In genomic region chr7:157386979-157387800, GRCh38 we compare ENCODE assay signal across 8 cellular contexts. TPM values are rescaled to one million over a fixed set of nuclear protein-coding genes. Genes with fewer than 3 reads are reported as not detected.
DNase-seq lines count a peak whose midpoint lies in the region; ATAC-seq and TF ChIP-seq lines count a peak whose summit lies in the region.

No MANE protein-coding gene starts in this region.

- dilution Hi-C loops in IMR-90 (cut with HindIII; ENCODE audit: low sequenced_read_pairs, unreplicated experiment) = no loop called here

- H2AK9ac ChIP-seq in IMR-90 (replicated peaks; ENCODE audit: low read depth, low read length, poor library complexity) = peak overlapping the region; percentile 55

- no peak overlapping the region for H3K4me2 ChIP-seq in IMR-90 (ENCODE audit: low read depth, low read length)

- TF ChIP-seq EP300 in gastroesophageal sphincter (IDR thresholded peaks at IDR 0.05) (no peak), ovary (IDR thresholded peaks at IDR 0.05) (no peak)

- POLR2A ChIA-PET in IMR-90 (lab: Charles Lee; ENCODE audit: unreplicated experiment) = no interaction called here

- H2AK5ac ChIP-seq in IMR-90 (ENCODE audit: low read depth, low read length) = peak overlapping the region; percentile 20; the same call in 1 of the 2 replicates

- H2BK5ac ChIP-seq in IMR-90 (ENCODE audit: low read depth, low read length, poor library complexity, severe bottlenecking) = peak overlapping the region; percentile 36

- H3K18ac ChIP-seq in IMR-90 (ENCODE audit: low read depth, low read length) = no peak overlapping the region

- TF ChIP-seq CTCF in IMR-90 (conservative IDR thresholded peaks at IDR 0.05; ENCODE audit: low read depth, low read length) = peak; percentile 88
- peak; percentile 96 for TF ChIP-seq CTCF in RWPE2 (IDR thresholded peaks at IDR 0.05; ENCODE audit: poor library complexity, severe bottlenecking)
- peak; percentile 88 to 92 (median 89) for TF ChIP-seq CTCF in gastroesophageal sphincter (IDR thresholded peaks at IDR 0.05)
- peak; percentile 64 to 83 (median 68) for TF ChIP-seq CTCF in ovary (IDR thresholded peaks at IDR 0.05)
- peak; percentile 80 to 85 for TF ChIP-seq CTCF in tibial artery (IDR thresholded peaks at IDR 0.05)

- CTCF ChIA-PET in IMR-90 (lab: Yijun Ruan, JAX) = interaction anchor here (0.6 to 1.8 kb wide), 6 partner anchors 9 to 144 kb away, joined by 3 to 8 read pairs (median 4); no protein-coding TSS in a partner anchor

- no peak overlapping the region for H4K5ac ChIP-seq in IMR-90 (ENCODE audit: low read depth, low read length)

- H3K4me1 ChIP-seq in IMR-90 (ENCODE audit: control insufficient read depth, insufficient read depth, low read length) (no peaks in the 10 kb centered on the region), RWPE2 (ENCODE audit: insufficient read depth, poor library complexity, severe bottlenecking) (peaks cover 6% of the 10 kb centered on the region), gastroesophageal sphincter (peaks cover 0 to 15% (median 2%) of the 10 kb centered on the region in 3 donors), ovary (ENCODE audit: insufficient read depth) (peaks cover 3% of the 10 kb centered on the region), tibial artery (peaks cover 0 to 7% (median 7%) of the 10 kb centered on the region in 4 donors)

- no peak for TF ChIP-seq POLR2A in IMR-90 (IDR thresholded peaks at IDR 0.05; ENCODE audit: low read depth, low read length)
- TF ChIP-seq POLR2A in gastroesophageal sphincter (IDR thresholded peaks at IDR 0.05) = no peak
- TF ChIP-seq POLR2A in ovary (IDR thresholded peaks at IDR 0.05) = no peak

- peak overlapping the region in 1 of 2 experiments; percentile 35; a peak in 2 of 4 replicates for H4K8ac ChIP-seq in IMR-90 (ENCODE audit: low read depth in 2 of 2, low read length in 2 of 2)

- H3K4me3 Mint-ChIP-seq in activated T-helper 2 cell treated with anti-CD3 and anti-CD28 coated beads, Interferon-gamma antibody, Interleukin-2, Interleukin-4, amounts not matched to agents 10 μg/mL and 5 μg/mL and 100 μg/mL, durations not matched to agents 14 hours and 24 hours and 36 hours (ENCODE audit: low read depth) = no peak overlapping the region

- peak overlapping the region; percentile 25 for H3K4ac ChIP-seq in IMR-90 (ENCODE audit: low read depth, low read length)

- 61% methylated on average over 5 of the region's 23 CpGs; no CpG with 5 or more reads in 1 of the 2 experiments for WGBS in IMR-90 (ENCODE audit: extremely low coverage in 2 of 2, insufficient read length in 1 of 2), 2 experiments
- 24 to 45% methylated on average over 10 to 23 of the region's 23 CpGs for WGBS in gastroesophageal sphincter (ENCODE audit: low coverage in 1 of 2), 2 donors
- WGBS in ovary, 3 donors = 17 to 34% (median 25%) methylated on average over 23 of the region's 23 CpGs

- peak overlapping the region; percentile 55 for H3K27ac Mint-ChIP-seq in activated T-helper 2 cell treated with anti-CD3 and anti-CD28 coated beads, Interferon-gamma antibody, Interleukin-2, Interleukin-4, amounts not matched to agents 10 μg/mL and 5 μg/mL and 100 μg/mL, durations not matched to agents 14 hours and 24 hours and 36 hours

- peak; percentile 95 for DNase-seq in DMS53 (lab: John Stamatoyannopoulos, UW)
- DNase-seq in IMR-90 = peak; percentile 86
- DNase-seq in RWPE2 (ENCODE audit: low spot score) = no peak
- peak; percentile 79 for DNase-seq in activated T-helper 2 cell treated with anti-CD3 and anti-CD28 coated beads, Interferon-gamma antibody, Interleukin-2, Interleukin-4, amounts not matched to agents 10 μg/mL and 5 μg/mL and 100 μg/mL, durations not matched to agents 14 hours and 24 hours and 36 hours (ENCODE audit: low spot score)
- peak; percentile 80 to 90 (median 84) for DNase-seq in ovary
- DNase-seq in tibial artery = peak; percentile 82 to 87

- in situ Hi-C loops in IMR-90 (cut with MboI; ENCODE audit: low sequenced_read_pairs) = loop anchor here (25.0 kb wide), 1 partner anchor 425 kb away; no protein-coding TSS in a partner anchor

- H3K9ac ChIP-seq in IMR-90 (ENCODE audit: low read depth, low read length) = no peak overlapping the region

- H3K9me3 ChIP-seq in IMR-90 (ENCODE audit: control insufficient read depth, insufficient read depth, low read length) (no peaks in the 10 kb centered on the region), RWPE2 (ENCODE audit: severe bottlenecking) (no peaks in the 10 kb centered on the region), gastroesophageal sphincter (no peaks in the 10 kb centered on the region), ovary (no peaks in the 10 kb centered on the region), tibial artery (no peaks in the 10 kb centered on the region)

- no peak overlapping the region for H2AFZ ChIP-seq in IMR-90 (replicated peaks; ENCODE audit: low read length, poor library complexity)

- H3K23ac ChIP-seq in IMR-90 (ENCODE audit: low read depth, low read length) = no peak overlapping the region

- peaks cover 54 to 79% of the 10 kb centered on the region in 2 experiments for H3K79me1 ChIP-seq in IMR-90 (ENCODE audit: low read depth in 1 of 2, low read length in 2 of 2)

- H3K27me3 Mint-ChIP-seq in activated T-helper 2 cell treated with anti-CD3 and anti-CD28 coated beads, Interferon-gamma antibody, Interleukin-2, Interleukin-4, amounts not matched to agents 10 μg/mL and 5 μg/mL and 100 μg/mL, durations not matched to agents 14 hours and 24 hours and 36 hours (ENCODE audit: low read depth) = no peaks in the 10 kb centered on the region

- H3K14ac ChIP-seq in IMR-90 (replicated peaks; ENCODE audit: low read depth, low read length) = no peak overlapping the region

- H3K9me1 ChIP-seq in IMR-90 (ENCODE audit: insufficient read depth, low read length) = peaks cover 22% of the 10 kb centered on the region

- intact Hi-C loops in IMR-90 (cut with micrococcal nuclease) = no loop called here
- intact Hi-C loops in activated T-helper 2 cell treated with anti-CD3 and anti-CD28 coated beads, Interferon-gamma antibody, Interleukin-2, Interleukin-4, amounts not matched to agents 10 μg/mL and 5 μg/mL and 100 μg/mL, durations not matched to agents 14 hours and 24 hours and 36 hours (cut with micrococcal nuclease) = loop anchor here (1.0 to 5.0 kb wide), 2 partner anchors 49 to 75 kb away; no protein-coding TSS in a partner anchor
- intact Hi-C loops in ovary (cut with DNase I) = no loop called here
- intact Hi-C loops in tibial artery (cut with DNase I; ENCODE audit: low total_unique reads) = loop anchor here (10.0 kb wide), 1 partner anchor 112 kb away; no protein-coding TSS in a partner anchor

- H2BK15ac ChIP-seq in IMR-90 (ENCODE audit: low read depth, low read length) = no peak overlapping the region

- no peak overlapping the region for H2BK20ac ChIP-seq in IMR-90 (ENCODE audit: low read depth, low read length)

- H3K27ac ChIP-seq in IMR-90 (ENCODE audit: insufficient read depth, low read length) (peak overlapping the region; percentile 10; the same call in 1 of the 2 replicates), RWPE2 (ENCODE audit: poor library complexity, severe bottlenecking) (peak overlapping the region; percentile 13), gastroesophageal sphincter (peak overlapping the region; percentile 14 to 62 (median 44)), ovary (no peak overlapping the region), tibial artery (peak overlapping the region; percentile 48 to 57)

- no peak overlapping the region for H3K56ac ChIP-seq in IMR-90 (ENCODE audit: extremely low read depth, insufficient read depth, low read length)

- peaks cover 47% of the 10 kb centered on the region for H3K36me3 ChIP-seq in IMR-90 (ENCODE audit: control insufficient read depth, insufficient read depth, low read length)
- peaks cover 87% of the 10 kb centered on the region for H3K36me3 ChIP-seq in RWPE2 (ENCODE audit: low read depth)
- H3K36me3 ChIP-seq in gastroesophageal sphincter = peaks cover 0 to 69% of the 10 kb centered on the region in 2 donors
- no peaks in the 10 kb centered on the region for H3K36me3 ChIP-seq in ovary
- peaks cover 38 to 63% (median 46%) of the 10 kb centered on the region in 3 donors for H3K36me3 ChIP-seq in tibial artery

- ATAC-seq in GM21515 (IDR thresholded peaks at IDR 0.05; ENCODE audit: unreplicated experiment) (peak; percentile 95), IMR-90 (ENCODE audit: low read depth) (peak; percentile 88), RWPE2 (ENCODE audit: low read depth) (peak; percentile 88), gastroesophageal sphincter (peak; percentile 92)

- H3K36me3 Mint-ChIP-seq in activated T-helper 2 cell treated with anti-CD3 and anti-CD28 coated beads, Interferon-gamma antibody, Interleukin-2, Interleukin-4, amounts not matched to agents 10 μg/mL and 5 μg/mL and 100 μg/mL, durations not matched to agents 14 hours and 24 hours and 36 hours (ENCODE audit: low read depth) = peaks cover 78% of the 10 kb centered on the region

- H4K20me1 ChIP-seq in IMR-90 (ENCODE audit: insufficient read depth, low read length) = peaks cover 66% of the 10 kb centered on the region

- peak; percentile 53 for TF ChIP-seq RAD21 in IMR-90 (IDR thresholded peaks at IDR 0.05; ENCODE audit: low read length)

- H3K4me3 ChIP-seq in IMR-90 (ENCODE audit: insufficient read depth, low read depth, low read length) = no peak overlapping the region
- H3K4me3 ChIP-seq in RWPE2 (ENCODE audit: severe bottlenecking) = no peak overlapping the region
- no peak overlapping the region for H3K4me3 ChIP-seq in gastroesophageal sphincter
- H3K4me3 ChIP-seq in ovary = no peak overlapping the region
- H3K4me3 ChIP-seq in tibial artery = no peak overlapping the region

- H3K27me3 ChIP-seq in IMR-90 (ENCODE audit: control insufficient read depth, insufficient read depth, low read length) (no peaks in the 10 kb centered on the region), RWPE2 (ENCODE audit: insufficient read depth, poor library complexity, severe bottlenecking) (no peaks in the 10 kb centered on the region), gastroesophageal sphincter (no peaks in the 10 kb centered on the region), ovary (no peaks in the 10 kb centered on the region), tibial artery (no peaks in the 10 kb centered on the region)

- no peak overlapping the region for H4K91ac ChIP-seq in IMR-90 (ENCODE audit: insufficient read depth, low read depth, low read length)

- BruUV-seq in IMR-90 (replicated peaks; lab: Mats Ljungman, UMichigan) = no TSS peak

- no peaks in the 10 kb centered on the region for H3K9me3 Mint-ChIP-seq in activated T-helper 2 cell treated with anti-CD3 and anti-CD28 coated beads, Interferon-gamma antibody, Interleukin-2, Interleukin-4, amounts not matched to agents 10 μg/mL and 5 μg/mL and 100 μg/mL, durations not matched to agents 14 hours and 24 hours and 36 hours

- peak overlapping the region; percentile 26; the same call in 1 of the 2 replicates for H2BK120ac ChIP-seq in IMR-90 (ENCODE audit: low read depth, low read length)

- peaks cover 37% of the 10 kb centered on the region for H3K4me1 Mint-ChIP-seq in activated T-helper 2 cell treated with anti-CD3 and anti-CD28 coated beads, Interferon-gamma antibody, Interleukin-2, Interleukin-4, amounts not matched to agents 10 μg/mL and 5 μg/mL and 100 μg/mL, durations not matched to agents 14 hours and 24 hours and 36 hours (ENCODE audit: low read depth)

RNA-seq across cellular contexts. Expression of gene DNAJB6, which starts 50.4 kb away (rescaled TPM):
- total RNA-seq in IMR-90 (2012; rRNA removed) (93.4 and 155 TPM in 2 replicates), gastroesophageal sphincter (100 to 1,000 TPM; 117 to 195 (median 148) TPM), ovary (100 to 1,000 TPM in 2 of 7 donors, 10 to 100 TPM in 5; 79.0 to 106 (median 86.7) TPM)
- polyA plus RNA-seq in IMR-90 (2012; rRNA removed) (127 and 165 TPM in 2 replicates), ovary (100 to 1,000 TPM; 106 to 154 TPM)
- polyA plus RNA-seq in IMR-90 (2012; cell fraction: cytosol; rRNA removed) = 56.9 and 61.4 TPM in 2 replicates
- polyA plus RNA-seq in IMR-90 (2012; cell fraction: nucleus; rRNA removed; ENCODE audit: low replicate concordance) = 52.2 and 98.8 TPM in 2 replicates
- 122 and 125 TPM in 2 replicates for total RNA-seq in activated T-helper 2 cell treated with anti-CD3 and anti-CD28 coated beads, Interferon-gamma antibody, Interleukin-2, Interleukin-4, amounts not matched to agents 10 μg/mL and 5 μg/mL and 100 μg/mL, durations not matched to agents 14 hours and 24 hours and 36 hours

Comparison
In these comparisons a context has a peak if more than half of its experiments do, and no peak if none do; other contexts are left out.
1. H3K27ac ChIP-seq: peak in IMR-90 (single experiment), RWPE2 (single experiment), gastroesophageal sphincter (4 of 4) and tibial artery (2 of 2); none in ovary (0 of 2).
2. intact Hi-C loops: an anchor here in activated T-helper 2 cell treated with anti-CD3 and anti-CD28 coated beads, Interferon-gamma antibody, Interleukin-2, Interleukin-4, amounts not matched to agents 10 μg/mL and 5 μg/mL and 100 μg/mL, durations not matched to agents 14 hours and 24 hours and 36 hours (1.0 to 5.0 kb wide) and tibial artery (10.0 kb wide); none called in IMR-90 and ovary.
3. Peak in every context shown above with its lines, with median percentiles within 50 percentile points of each other: ATAC-seq and CTCF ChIP-seq.